In the genomic region with DNA sequence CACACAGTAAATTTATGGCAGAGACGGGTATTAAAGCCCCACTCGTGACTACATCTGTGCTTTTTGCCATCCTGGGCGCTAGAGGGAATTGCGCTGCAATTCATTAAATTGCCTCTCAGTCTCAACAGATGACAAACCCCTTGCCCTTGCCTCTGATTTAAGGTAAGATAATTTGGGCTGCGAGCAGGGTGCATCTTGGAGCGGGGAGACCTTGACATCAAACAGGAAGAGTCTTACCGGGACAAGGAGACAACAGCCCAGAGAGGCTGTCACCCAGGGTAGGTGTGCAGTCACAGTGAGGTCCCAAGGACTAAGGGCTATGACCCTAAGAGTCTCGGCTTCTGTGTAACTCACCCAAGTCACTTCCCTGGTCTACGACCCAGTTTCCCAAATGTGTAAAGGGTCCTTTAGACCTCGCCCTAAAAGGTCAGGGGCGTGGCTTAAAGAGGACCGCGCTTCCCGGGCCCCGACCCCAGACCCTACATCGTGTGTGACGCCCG, we compare ENCODE assay signal across 8 cellular contexts. TPM values are rescaled to one million over a fixed set of nuclear protein-coding genes. Genes with fewer than 3 reads are reported as not detected.
DNase-seq lines count a peak whose midpoint lies in the region; ATAC-seq and TF ChIP-seq lines count a peak whose summit lies in the region.

No MANE protein-coding gene starts in this region.

- H3K9me3 Mint-ChIP-seq in IgD-negative memory B cell, result no peaks in the 10 kb centered on the region
- H3K9me3 Mint-ChIP-seq in activated naive CD8-positive, alpha-beta T cell (ENCODE audit: low read depth), result no peaks in the 10 kb centered on the region
- no peaks in the 10 kb centered on the region for H3K9me3 Mint-ChIP-seq in stimulated activated effector memory CD8-positive, alpha-beta T cell treated with anti-CD3 and anti-CD28 coated beads, Interleukin-12 subunit alpha, Interleukin-12 subunit beta, amount 100 ng/mL, for 72 hours

- peaks cover 4% of the 10 kb centered on the region for H3K4me1 ChIP-seq in hepatocyte (ENCODE audit: insufficient read depth)

- 10% methylated on average over 18 of the region's 18 CpGs for WGBS in hepatocyte (ENCODE audit: low lambda C conversion rate, missing lambda C conversion rate)

- H3K27ac ChIP-seq in hepatocyte, result peak overlapping the region; percentile 99

- peak overlapping the region; percentile 89 to 99 (median 96) for H3K27ac Mint-ChIP-seq in IgD-negative memory B cell
- H3K27ac Mint-ChIP-seq in activated naive CD8-positive, alpha-beta T cell, result peak overlapping the region; percentile 72
- peak overlapping the region; percentile 98 for H3K27ac Mint-ChIP-seq in stimulated activated effector memory CD8-positive, alpha-beta T cell treated with anti-CD3 and anti-CD28 coated beads, Interleukin-12 subunit alpha, Interleukin-12 subunit beta, amount 100 ng/mL, for 72 hours

- no peaks in the 10 kb centered on the region for H3K9me2 ChIP-seq in hepatocyte (replicated peaks; ENCODE audit: insufficient read depth)

- H3K4me2 ChIP-seq in hepatocyte, result peak overlapping the region; percentile 75

- H3K79me2 ChIP-seq in hepatocyte, result peaks cover 21% of the 10 kb centered on the region

- H3K27me3 Mint-ChIP-seq in IgD-negative memory B cell, result no peaks in the 10 kb centered on the region
- H3K27me3 Mint-ChIP-seq in activated naive CD8-positive, alpha-beta T cell, result no peaks in the 10 kb centered on the region

- peak overlapping the region; percentile 85 to 99 (median 94) for H3K4me3 Mint-ChIP-seq in IgD-negative memory B cell
- peak overlapping the region; percentile 91 for H3K4me3 Mint-ChIP-seq in activated naive CD8-positive, alpha-beta T cell
- peak overlapping the region; percentile 87 for H3K4me3 Mint-ChIP-seq in stimulated activated effector memory CD8-positive, alpha-beta T cell treated with anti-CD3 and anti-CD28 coated beads, Interleukin-12 subunit alpha, Interleukin-12 subunit beta, amount 100 ng/mL, for 72 hours

- H3K36me3 Mint-ChIP-seq in IgD-negative memory B cell, result no peaks in the 10 kb centered on the region
- H3K36me3 Mint-ChIP-seq in activated naive CD8-positive, alpha-beta T cell, result peaks cover 2% of the 10 kb centered on the region
- H3K36me3 Mint-ChIP-seq in stimulated activated effector memory CD8-positive, alpha-beta T cell treated with anti-CD3 and anti-CD28 coated beads, Interleukin-12 subunit alpha, Interleukin-12 subunit beta, amount 100 ng/mL, for 72 hours, result peaks cover 20% of the 10 kb centered on the region

- peak overlapping the region; percentile 43 for H2AFZ ChIP-seq in hepatocyte

- H4K20me1 ChIP-seq in hepatocyte (ENCODE audit: insufficient read depth, poor library complexity, severe bottlenecking), result no peaks in the 10 kb centered on the region

- peak; percentile 44 for DNase-seq in AG10803 (ENCODE audit: low read depth)
- peak; percentile 61 for DNase-seq in hepatocyte (ENCODE audit: low spot score)
- no peak for DNase-seq in stimulated activated effector memory CD8-positive, alpha-beta T cell treated with anti-CD3 and anti-CD28 coated beads, Interleukin-12 subunit alpha, Interleukin-12 subunit beta, amount 100 ng/mL, for 72 hours (ENCODE audit: low spot score in 2 of 2)
- no peak for DNase-seq in dedifferentiated amniotic fluid mesenchymal stem cell (ENCODE audit: extremely low spot score)
- no peak for DNase-seq in stimulated activated CD4-positive, alpha-beta T cell treated with anti-CD3 and anti-CD28 coated beads, Interleukin-2, amount 100 ng/mL, for 48 hours

- H3K9me3 ChIP-seq in hepatocyte (ENCODE audit: low read depth), result no peaks in the 10 kb centered on the region

- H3K4me3 ChIP-seq in AG10803 (ENCODE audit: low read length) (peak overlapping the region; percentile 91), hepatocyte (peak overlapping the region; percentile 28)

- ATAC-seq in GM18861 (IDR thresholded peaks at IDR 0.05; ENCODE audit: unreplicated experiment), result peak; percentile 17
- ATAC-seq in stimulated activated effector memory CD8-positive, alpha-beta T cell treated with anti-CD3 and anti-CD28 coated beads, Interleukin-12 subunit alpha, Interleukin-12 subunit beta, amount 100 ng/mL, for 72 hours, result peak; percentile 44

- peaks cover 4% of the 10 kb centered on the region for H3K36me3 ChIP-seq in hepatocyte (replicated peaks; ENCODE audit: insufficient read depth, low read depth)

- TF ChIP-seq CTCF in AG10803 (conservative IDR thresholded peaks at IDR 0.05; ENCODE audit: low read length) (no peak; the same call in 1 of the 2 replicates), hepatocyte (IDR thresholded peaks at IDR 0.05; ENCODE audit: poor library complexity) (peak; percentile 7)

- H3K27me3 ChIP-seq in hepatocyte, result no peaks in the 10 kb centered on the region

- H3K4me1 Mint-ChIP-seq in IgD-negative memory B cell, result peaks cover 4 to 9% (median 7%) of the 10 kb centered on the region in 3 donors
- H3K4me1 Mint-ChIP-seq in activated naive CD8-positive, alpha-beta T cell (ENCODE audit: low read depth), result peaks cover 34% of the 10 kb centered on the region
- H3K4me1 Mint-ChIP-seq in stimulated activated effector memory CD8-positive, alpha-beta T cell treated with anti-CD3 and anti-CD28 coated beads, Interleukin-12 subunit alpha, Interleukin-12 subunit beta, amount 100 ng/mL, for 72 hours, result peaks cover 21% of the 10 kb centered on the region

RNA-seq across cellular contexts. Expression of a gene that starts 0.4 kb away (rescaled TPM):
- 23.1 TPM for polyA plus RNA-seq in IgD-negative memory B cell
- 108 and 110 TPM in 2 replicates for total RNA-seq in hepatocyte
- polyA plus RNA-seq in hepatocyte, result 105 and 114 TPM in 2 replicates

RNA-seq across cellular contexts. Expression of a gene that starts 42.0 kb away (rescaled TPM):
- polyA plus RNA-seq in IgD-negative memory B cell (9.1 TPM), hepatocyte (15.6 and 17.2 TPM in 2 replicates)
- 17.4 and 19.0 TPM in 2 replicates for total RNA-seq in hepatocyte

Comparison
In these comparisons a context has a peak if more than half of its experiments do, and no peak if none do; other contexts are left out.
1. DNase-seq: peak in AG10803 (single experiment) and hepatocyte (single experiment); none in stimulated activated effector memory CD8-positive, alpha-beta T cell treated with anti-CD3 and anti-CD28 coated beads, Interleukin-12 subunit alpha, Interleukin-12 subunit beta, amount 100 ng/mL, for 72 hours (0 of 2), dedifferentiated amniotic fluid mesenchymal stem cell (single experiment) and stimulated activated CD4-positive, alpha-beta T cell treated with anti-CD3 and anti-CD28 coated beads, Interleukin-2, amount 100 ng/mL, for 48 hours (0 of 2).
2. Peak in every context shown above with its lines, with median percentiles within 50 percentile points of each other: H3K27ac Mint-ChIP-seq and H3K4me3 Mint-ChIP-seq.